ENCODE assay signal across 1 cellular context in genomic region chr1:89142160-89142559, GRCh38.
TF ChIP-seq lines count a peak whose summit lies in the region.

No MANE protein-coding gene starts in this region.

TF ChIP-seq in GM23338, 12 proteins besides CTCF, POLR2A, EP300 and RAD21 (continued from another document):
- TF ChIP-seq, protein P1, sequence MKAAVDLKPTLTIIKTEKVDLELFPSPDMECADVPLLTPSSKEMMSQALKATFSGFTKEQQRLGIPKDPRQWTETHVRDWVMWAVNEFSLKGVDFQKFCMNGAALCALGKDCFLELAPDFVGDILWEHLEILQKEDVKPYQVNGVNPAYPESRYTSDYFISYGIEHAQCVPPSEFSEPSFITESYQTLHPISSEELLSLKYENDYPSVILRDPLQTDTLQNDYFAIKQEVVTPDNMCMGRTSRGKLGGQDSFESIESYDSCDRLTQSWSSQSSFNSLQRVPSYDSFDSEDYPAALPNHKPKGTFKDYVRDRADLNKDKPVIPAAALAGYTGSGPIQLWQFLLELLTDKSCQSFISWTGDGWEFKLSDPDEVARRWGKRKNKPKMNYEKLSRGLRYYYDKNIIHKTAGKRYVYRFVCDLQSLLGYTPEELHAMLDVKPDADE (IDR thresholded peaks at IDR 0.05): no peak
- no peak for TF ChIP-seq ZNF114 (CRISPR knock-in tag; IDR thresholded peaks at IDR 0.05)
